11 cellular contexts compared by ENCODE assay signal in genomic region chr16:67939507-67940435, GRCh38. TPM values are rescaled to one million over a fixed set of nuclear protein-coding genes. Genes with fewer than 3 reads are reported as not detected.
A peak's percentile ranks its signal among the peaks of the same experiment; 100 is the strongest.
DNase-seq lines count a peak whose midpoint lies in the region; ATAC-seq and TF ChIP-seq lines count a peak whose summit lies in the region.
"Had no signal": no experiment of that assay in that cellular context is flagged by ENCODE, and none has a peak within 500 bp of the region (broad histone marks: within the 10 kb centered on the region; RNA-seq: fewer than 3 reads in every experiment).

No MANE protein-coding gene starts in this region.

- H3K9me3 ChIP-seq in thymus (ENCODE audit: control insufficient read depth) (no peaks in the 10 kb centered on the region), endodermal cell (ENCODE audit: control insufficient read depth, low read length) (no peaks in the 10 kb centered on the region)

- ATAC-seq in naive B cell (ENCODE audit: low read depth in 2 of 2), result no peak
- no peak for ATAC-seq in HG03139 (IDR thresholded peaks at IDR 0.05; ENCODE audit: unreplicated experiment)

- peaks cover 82% of the 10 kb centered on the region for H3K36me3 Mint-ChIP-seq in activated T-cell treated with anti-CD3 and anti-CD28 coated beads, Interleukin-2, amount 50 U/mL, for 24 hours (ENCODE audit: low read depth)
- H3K36me3 Mint-ChIP-seq in naive B cell (peaks cover 0 to 10% of the 10 kb centered on the region in 2 donors), endodermal cell (ENCODE audit: low read depth) (peaks cover 2% of the 10 kb centered on the region)

- WGBS in thymus, result 43% methylated on average over 33 of the region's 33 CpGs
- 95 to 97% methylated on average over 22 to 33 of the region's 33 CpGs for WGBS in endodermal cell (ENCODE audit: insufficient coverage in 1 of 2, insufficient read length in 1 of 2), 2 experiments

- peak overlapping the region; percentile 53 for H3K27ac ChIP-seq in thymus (ENCODE audit: low read depth)
- H3K27ac ChIP-seq in endodermal cell (ENCODE audit: low read depth, low read length), result no peak overlapping the region
- H3K27ac ChIP-seq: coronary artery had no signal

- peak overlapping the region; percentile 89 for H3K27ac Mint-ChIP-seq in activated T-cell treated with anti-CD3 and anti-CD28 coated beads, Interleukin-2, amount 50 U/mL, for 24 hours
- H3K27ac Mint-ChIP-seq in naive B cell (peak overlapping the region in 5 of 6 donors; percentile 26 to 92 (median 81)), endodermal cell (no peak overlapping the region)

- H3K9me3 Mint-ChIP-seq in activated T-cell treated with anti-CD3 and anti-CD28 coated beads, Interleukin-2, amount 50 U/mL, for 24 hours, result no peaks in the 10 kb centered on the region
- H3K9me3 Mint-ChIP-seq in naive B cell (no peaks in the 10 kb centered on the region), endodermal cell (no peaks in the 10 kb centered on the region)

- H3K4me1 ChIP-seq in thymus (ENCODE audit: control insufficient read depth, insufficient read depth, low read length) (peaks cover 19% of the 10 kb centered on the region), endodermal cell (ENCODE audit: control insufficient read depth, insufficient read depth, low read length) (peaks cover 10% of the 10 kb centered on the region)

- H3K27me3 ChIP-seq in thymus (ENCODE audit: control insufficient read depth, insufficient read depth) (no peaks in the 10 kb centered on the region), endodermal cell (ENCODE audit: control insufficient read depth, insufficient read depth, low read length, poor library complexity, severe bottlenecking) (no peaks in the 10 kb centered on the region)

- H3K36me3 ChIP-seq in thymus (ENCODE audit: control insufficient read depth, insufficient read depth) (peaks cover 35% of the 10 kb centered on the region), endodermal cell (ENCODE audit: control insufficient read depth, insufficient read depth, low read length) (peaks cover 13% of the 10 kb centered on the region)

- no peak for TF ChIP-seq CTCF in endodermal cell (conservative IDR thresholded peaks at IDR 0.05)

- H3K4me1 Mint-ChIP-seq in activated T-cell treated with anti-CD3 and anti-CD28 coated beads, Interleukin-2, amount 50 U/mL, for 24 hours (ENCODE audit: low read depth), result peaks cover 43% of the 10 kb centered on the region
- H3K4me1 Mint-ChIP-seq in naive B cell, result peaks cover 28 to 44% (median 32%) of the 10 kb centered on the region in 3 donors
- peaks cover 19% of the 10 kb centered on the region for H3K4me1 Mint-ChIP-seq in endodermal cell

- DNase-seq in activated effector memory CD4-positive, alpha-beta T cell treated with anti-CD3 and anti-CD28 coated beads, Interleukin-2, amount 50 U/mL, for 16 hours, result peak; percentile 78
- DNase-seq in activated effector memory CD4-positive, alpha-beta T cell treated with Interleukin-2 at 50 U/mL for 16 hours, result no peak
- peak; percentile 64 for DNase-seq in activated T-cell treated with anti-CD3 and anti-CD28 coated beads, Interleukin-2, amount 50 U/mL, for 24 hours
- DNase-seq in naive B cell, result no peak
- no peak for DNase-seq in endodermal cell
- DNase-seq in GOT3 (lab: John Stamatoyannopoulos, UW), result no peak
- DNase-seq: NCI-H510A treated with DMSO at 0.1 percent for 48 hours had no signal

- peak overlapping the region; percentile 1 for H3K4me3 Mint-ChIP-seq in activated T-cell treated with anti-CD3 and anti-CD28 coated beads, Interleukin-2, amount 50 U/mL, for 24 hours
- H3K4me3 Mint-ChIP-seq in naive B cell (peak overlapping the region in 6 of 8 donors; percentile 42 to 61 (median 52)), endodermal cell (no peak overlapping the region)

- H3K27me3 Mint-ChIP-seq in activated T-cell treated with anti-CD3 and anti-CD28 coated beads, Interleukin-2, amount 50 U/mL, for 24 hours, result no peaks in the 10 kb centered on the region
- H3K27me3 Mint-ChIP-seq in naive B cell (no peaks in the 10 kb centered on the region), endodermal cell (ENCODE audit: insufficient read depth) (no peaks in the 10 kb centered on the region)

- H3K9ac ChIP-seq in endodermal cell (ENCODE audit: extremely low read depth, low read length, poor library complexity, severe bottlenecking), result no peak overlapping the region

- H3K4me3 ChIP-seq in thymus (ENCODE audit: low read length), result no peak overlapping the region
- no peak overlapping the region for H3K4me3 ChIP-seq in endodermal cell (ENCODE audit: low read length)
- H3K4me3 ChIP-seq: coronary artery had no signal

RNA-seq across cellular contexts. Expression of gene PSMB10, which starts 3.1 kb away (rescaled TPM):
- polyA plus RNA-seq in naive B cell (ENCODE audit: low read depth in 6 of 6) (100 to 1,000 TPM; 398 to 770 (median 477) TPM), thymus (109 TPM)
- 10 to 100 TPM; 15.5 to 16.5 TPM for total RNA-seq in endodermal cell
- polyA plus RNA-seq in endodermal cell (2013, experiment 1 of 2), result 15.1 TPM
- polyA plus RNA-seq in endodermal cell (2013, experiment 2 of 2), result 16.7 TPM

RNA-seq across cellular contexts. Expression of gene LCAT, which starts 4.1 kb away (rescaled TPM):
- polyA plus RNA-seq in naive B cell (ENCODE audit: low read depth in 6 of 6) (1 to 10 TPM in 2 of 6 donors, under 1 TPM in 2, not detected in 2; 0.30 to 4.2 (median 0.93) TPM), thymus (51.9 TPM)
- 10 to 100 TPM in 1 of 2 donors, 1 to 10 TPM in 1; 8.4 to 14.3 TPM for total RNA-seq in endodermal cell
- polyA plus RNA-seq in endodermal cell (2013, experiment 1 of 2), result 8.7 TPM
- polyA plus RNA-seq in endodermal cell (2013, experiment 2 of 2), result 9.7 TPM

RNA-seq across cellular contexts. Expression of gene CTRL, which starts 8.1 kb away (rescaled TPM):
- polyA plus RNA-seq in naive B cell (ENCODE audit: low read depth in 6 of 6), result 1 to 10 TPM in 4 of 6 donors, under 1 TPM in 2; 0.65 to 3.2 (median 1.3) TPM
- 6.4 TPM for polyA plus RNA-seq in thymus
- 1 to 10 TPM in 1 of 2 donors, under 1 TPM in 1; 0.66 to 2.3 TPM for total RNA-seq in endodermal cell
- 1.6 TPM for polyA plus RNA-seq in endodermal cell (2013, experiment 1 of 2)
- polyA plus RNA-seq in endodermal cell (2013, experiment 2 of 2), result 1.1 TPM

RNA-seq across cellular contexts. Expression of gene SLC12A4, which starts 28.7 kb away (rescaled TPM):
- polyA plus RNA-seq in naive B cell (ENCODE audit: low read depth in 6 of 6) (1 to 10 TPM; 2.8 to 5.4 (median 3.7) TPM), thymus (22.6 TPM)
- total RNA-seq in endodermal cell, result 10 to 100 TPM; 37.9 to 43.4 TPM
- 21.2 TPM for polyA plus RNA-seq in endodermal cell (2013, experiment 1 of 2)
- 18.5 TPM for polyA plus RNA-seq in endodermal cell (2013, experiment 2 of 2)

RNA-seq across cellular contexts. Expression of gene DPEP3, which starts 40.5 kb away (rescaled TPM):
- polyA plus RNA-seq in naive B cell (ENCODE audit: low read depth in 6 of 6) (under 1 TPM in 4 of 6 donors, not detected in 2; 0.44 to 0.83 (median 0.55) TPM), thymus (0.23 TPM)
- total RNA-seq in endodermal cell, result 1 to 10 TPM; 2.9 to 3.5 TPM
- not detected for polyA plus RNA-seq in endodermal cell (2013, experiment 1 of 2)
- not detected for polyA plus RNA-seq in endodermal cell (2013, experiment 2 of 2)
- polyA plus RNA-seq: AG04450 had no signal

Comparison
In these comparisons a context has a peak if more than half of its experiments do, and no peak if none do; other contexts are left out.
1. DNase-seq: peak in activated effector memory CD4-positive, alpha-beta T cell treated with anti-CD3 and anti-CD28 coated beads, Interleukin-2, amount 50 U/mL, for 16 hours (single experiment) and activated T-cell treated with anti-CD3 and anti-CD28 coated beads, Interleukin-2, amount 50 U/mL, for 24 hours (single experiment); none in activated effector memory CD4-positive, alpha-beta T cell treated with Interleukin-2 at 50 U/mL for 16 hours (single experiment), naive B cell (single experiment), endodermal cell (single experiment) and GOT3 (single experiment).
2. RNA of gene LCAT, which starts 4.1 kb away (polyA plus RNA-seq): 51.9 TPM in thymus (single experiment); 0.30 to 4.2 TPM in naive B cell; every median in the first group is over 10 times any median in the second.